In the genomic region with DNA sequence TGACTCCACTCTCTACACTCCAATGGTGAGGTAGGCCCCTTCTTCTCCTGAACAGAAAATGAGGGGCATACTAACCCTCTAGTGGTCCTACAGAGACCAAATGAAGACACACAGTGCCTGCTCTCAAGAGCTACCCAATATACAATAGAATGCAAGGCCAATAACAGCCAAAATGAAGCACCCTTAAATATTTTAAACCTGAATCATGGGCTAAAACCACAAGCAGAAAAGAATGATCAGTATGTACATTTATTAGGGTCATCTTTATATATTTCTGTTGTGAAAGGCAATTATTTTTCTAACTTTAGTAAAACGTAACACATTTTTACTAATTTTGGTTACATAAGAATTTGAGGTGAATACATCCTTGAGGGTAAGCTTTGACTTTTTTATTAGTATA, we compare ENCODE assay signal across 23 cellular contexts. TPM values are rescaled to one million over a fixed set of nuclear protein-coding genes. Genes with fewer than 3 reads are reported as not detected.
DNase-seq lines count a peak whose midpoint lies in the region; ATAC-seq and TF ChIP-seq lines count a peak whose summit lies in the region.
"Had no signal": no experiment of that assay in that cellular context is flagged by ENCODE, and none has a peak within 500 bp of the region (broad histone marks: within the 10 kb centered on the region; RNA-seq: fewer than 3 reads in every experiment).

No MANE protein-coding gene starts in this region.

- H2AFZ ChIP-seq in GM23248: 0 out of 2 replicates have a peak overlapping the region, but pooled peaks have one; percentile 6
- peak overlapping the region; percentile 47 for H2AFZ ChIP-seq in osteoblast (ENCODE audit: low read length)

- peaks cover 51% of the 10 kb centered on the region for H3F3A ChIP-seq in GM23248 (ENCODE audit: insufficient read depth)

- 0 to 4% methylated on average over 1 of the region's 1 CpG for WGBS in GM23248 (ENCODE audit: low coverage in 1 of 2, low lambda C conversion rate in 2 of 2, missing lambda C conversion rate in 2 of 2), 2 experiments

- peak overlapping the region; percentile 42 for H3K4me2 ChIP-seq in GM23248 (ENCODE audit: unreplicated experiment)
- peak overlapping the region; percentile 21 for H3K4me2 ChIP-seq in osteoblast (ENCODE audit: insufficient read depth, low read length)
- H3K4me2 ChIP-seq: BLaER1 treated with 17β-estradiol and CSF1 and Interleukin-3, amounts not matched to agents 10 nM and 100 nM had no signal

- no peaks in the 10 kb centered on the region for H3K9me3 Mint-ChIP-seq in activated CD8-positive, alpha-beta T cell treated with anti-CD3 and anti-CD28 coated beads for 36 hours
- H3K9me3 Mint-ChIP-seq: activated T-helper 2 cell treated with anti-CD3 and anti-CD28 coated beads, Interferon-gamma antibody, Interleukin-2, Interleukin-4, amounts not matched to agents 10 μg/mL and 5 μg/mL and 100 μg/mL, durations not matched to agents 14 hours and 24 hours and 36 hours; stimulated activated memory B cell treated with anti-CD40 and anti-IgM and Interleukin-4, amounts not matched to agents 10 μg/mL and 1 μg/mL and 100 μg/mL, for 72 hours had no signal

- in situ Hi-C loops in GM23248 (cut with MboI): no loop called here

- intact Hi-C loops in activated CD8-positive, alpha-beta T cell treated with anti-CD3 and anti-CD28 coated beads for 36 hours (cut with micrococcal nuclease): no loop called here
- intact Hi-C loops in left cardiac atrium (cut with DNase I): no loop called here

- no peak overlapping the region for H3K4me3 Mint-ChIP-seq in activated CD8-positive, alpha-beta T cell treated with anti-CD3 and anti-CD28 coated beads for 36 hours
- H3K4me3 Mint-ChIP-seq: stimulated activated memory B cell treated with anti-CD40 and anti-IgM and Interleukin-4, amounts not matched to agents 10 μg/mL and 1 μg/mL and 100 μg/mL, for 72 hours had no signal

- H4K20me1 ChIP-seq in GM23248 (ENCODE audit: insufficient read depth) (no peaks in the 10 kb centered on the region), osteoblast (ENCODE audit: insufficient read depth, low read length) (no peaks in the 10 kb centered on the region)
- H4K20me1 ChIP-seq: BLaER1 treated with 17β-estradiol and CSF1 and Interleukin-3, amounts not matched to agents 10 nM and 100 nM had no signal

- H3K9me3 ChIP-seq in GM23248 (ENCODE audit: low read depth) (no peaks in the 10 kb centered on the region), osteoblast (ENCODE audit: low read depth, low read length) (no peaks in the 10 kb centered on the region)
- H3K9me3 ChIP-seq: BLaER1 treated with 17β-estradiol and CSF1 and Interleukin-3, amounts not matched to agents 10 nM and 100 nM; Peyer's patch; thyroid gland had no signal

- ATAC-seq in SK-N-SH treated with all-trans-retinoic acid at 6 μM for 48 hours: peak; percentile 42
- ATAC-seq in HG02852 (IDR thresholded peaks at IDR 0.05; ENCODE audit: unreplicated experiment): no peak
- ATAC-seq in activated CD8-positive, alpha-beta T cell treated with anti-CD3 and anti-CD28 coated beads for 36 hours: no peak
- ATAC-seq in left cardiac atrium: no peak
- ATAC-seq: left lobe of liver; stimulated activated memory B cell treated with anti-CD40 and anti-IgM and Interleukin-4, amounts not matched to agents 10 μg/mL and 1 μg/mL and 100 μg/mL, for 72 hours had no signal

- CTCF ChIA-PET in activated CD8-positive, alpha-beta T cell treated with anti-CD3 and anti-CD28 coated beads for 36 hours (lab: Charles Lee): no interaction called here

- H3K4me3 ChIP-seq in GM23248: peak overlapping the region; percentile 34
- H3K4me3 ChIP-seq in osteoblast (ENCODE audit: insufficient read depth, low read length): no peak overlapping the region
- H3K4me3 ChIP-seq: BLaER1 treated with 17β-estradiol and CSF1 and Interleukin-3, amounts not matched to agents 10 nM and 100 nM; coronary artery; Peyer's patch; thyroid gland had no signal

- POLR2A ChIA-PET in activated CD8-positive, alpha-beta T cell treated with anti-CD3 and anti-CD28 coated beads for 36 hours (lab: Charles Lee): no interaction called here

- peaks cover 26% of the 10 kb centered on the region for H3K79me2 ChIP-seq in GM23248 (ENCODE audit: insufficient read depth)
- H3K79me2 ChIP-seq in osteoblast (ENCODE audit: insufficient read depth, low read length): no peaks in the 10 kb centered on the region

- DNase-seq in GM23248 (peak; percentile 58), fibroblast of peridontal ligament (ENCODE audit: extremely low read depth) (peak; percentile 50), osteoblast (ENCODE audit: insufficient read length, low spot score, missing footprints) (no peak), left cardiac atrium (no peak), Kasumi-1 (lab: John Stamatoyannopoulos, UW) (no peak)
- DNase-seq in activated CD8-positive, alpha-beta T cell treated with anti-CD3 and anti-CD28 coated beads for 36 hours: no peak
- DNase-seq: activated CD4-positive, CD25-positive, alpha-beta regulatory T cell; amygdala; hypothalamus; KBM-7; NCI-H1105; Peyer's patch; T-helper 1 cell; thyroid gland had no signal

- no peak overlapping the region for H3K9ac ChIP-seq in GM23248
- H3K9ac ChIP-seq: BLaER1 treated with 17β-estradiol and CSF1 and Interleukin-3, amounts not matched to agents 10 nM and 100 nM had no signal

- H3K27me3 Mint-ChIP-seq in activated CD8-positive, alpha-beta T cell treated with anti-CD3 and anti-CD28 coated beads for 36 hours: peaks cover 1% of the 10 kb centered on the region
- H3K27me3 Mint-ChIP-seq: progenitor cell of endocrine pancreas had no signal

- H3K4me1 Mint-ChIP-seq in activated CD8-positive, alpha-beta T cell treated with anti-CD3 and anti-CD28 coated beads for 36 hours (ENCODE audit: low read depth): no peaks in the 10 kb centered on the region

- H3K27ac Mint-ChIP-seq in activated CD8-positive, alpha-beta T cell treated with anti-CD3 and anti-CD28 coated beads for 36 hours: no peak overlapping the region
- H3K27ac Mint-ChIP-seq: activated T-helper 2 cell treated with anti-CD3 and anti-CD28 coated beads, Interferon-gamma antibody, Interleukin-2, Interleukin-4, amounts not matched to agents 10 μg/mL and 5 μg/mL and 100 μg/mL, durations not matched to agents 14 hours and 24 hours and 36 hours; progenitor cell of endocrine pancreas; stimulated activated memory B cell treated with anti-CD40 and anti-IgM and Interleukin-4, amounts not matched to agents 10 μg/mL and 1 μg/mL and 100 μg/mL, for 72 hours had no signal

- H3K36me3 ChIP-seq in GM23248 (ENCODE audit: low read depth) (no peaks in the 10 kb centered on the region), osteoblast (ENCODE audit: insufficient read depth, low read length) (no peaks in the 10 kb centered on the region)
- H3K36me3 ChIP-seq: BLaER1 treated with 17β-estradiol and CSF1 and Interleukin-3, amounts not matched to agents 10 nM and 100 nM; Peyer's patch; thyroid gland had no signal

- H3K4me1 ChIP-seq in GM23248 (ENCODE audit: insufficient read depth) (peaks cover 61% of the 10 kb centered on the region), osteoblast (ENCODE audit: insufficient read depth, low read length) (peaks cover 54% of the 10 kb centered on the region)
- H3K4me1 ChIP-seq: Peyer's patch had no signal

- no peak for TF ChIP-seq CTCF in osteoblast (IDR thresholded peaks at IDR 0.05; ENCODE audit: extremely low read depth, low read depth, low read length)
- no peak for TF ChIP-seq CTCF in activated CD8-positive, alpha-beta T cell treated with anti-CD3 and anti-CD28 coated beads for 36 hours (IDR thresholded peaks at IDR 0.05)

- H3K9me2 ChIP-seq in GM23248 (ENCODE audit: insufficient read depth): no peaks in the 10 kb centered on the region

- no peaks in the 10 kb centered on the region for H3K27me3 ChIP-seq in GM23248 (replicated peaks; ENCODE audit: insufficient read depth)
- H3K27me3 ChIP-seq in osteoblast (ENCODE audit: insufficient read depth, low read length): no peaks in the 10 kb centered on the region
- H3K27me3 ChIP-seq: BLaER1 treated with 17β-estradiol and CSF1 and Interleukin-3, amounts not matched to agents 10 nM and 100 nM; Peyer's patch; thyroid gland had no signal

- no peaks in the 10 kb centered on the region for H3K36me3 Mint-ChIP-seq in activated CD8-positive, alpha-beta T cell treated with anti-CD3 and anti-CD28 coated beads for 36 hours (ENCODE audit: low read depth)
- H3K36me3 Mint-ChIP-seq: stimulated activated memory B cell treated with anti-CD40 and anti-IgM and Interleukin-4, amounts not matched to agents 10 μg/mL and 1 μg/mL and 100 μg/mL, for 72 hours had no signal

- H3K27ac ChIP-seq in GM23248 (peak overlapping the region; percentile 30), osteoblast (ENCODE audit: low read depth, low read length) (peak overlapping the region; percentile 47)
- H3K27ac ChIP-seq: BLaER1 treated with 17β-estradiol and CSF1 and Interleukin-3, amounts not matched to agents 10 nM and 100 nM; coronary artery; epithelial cell of prostate; Peyer's patch; thyroid gland had no signal

TF ChIP-seq in SK-N-SH treated with all-trans-retinoic acid at 6 μM for 48 hours, 23 proteins besides CTCF, POLR2A, EP300 and RAD21 (continues in another document):
- TF ChIP-seq ARNTL (CRISPR knock-in tag; IDR thresholded peaks at IDR 0.05; ENCODE audit: borderline replicate concordance, low read depth) (no peak), BACH2 (CRISPR knock-in tag; IDR thresholded peaks at IDR 0.05; ENCODE audit: borderline replicate concordance) (no peak), ZNF8 (CRISPR knock-in tag; IDR thresholded peaks at IDR 0.05) (no peak)
- TF ChIP-seq, protein P1, sequence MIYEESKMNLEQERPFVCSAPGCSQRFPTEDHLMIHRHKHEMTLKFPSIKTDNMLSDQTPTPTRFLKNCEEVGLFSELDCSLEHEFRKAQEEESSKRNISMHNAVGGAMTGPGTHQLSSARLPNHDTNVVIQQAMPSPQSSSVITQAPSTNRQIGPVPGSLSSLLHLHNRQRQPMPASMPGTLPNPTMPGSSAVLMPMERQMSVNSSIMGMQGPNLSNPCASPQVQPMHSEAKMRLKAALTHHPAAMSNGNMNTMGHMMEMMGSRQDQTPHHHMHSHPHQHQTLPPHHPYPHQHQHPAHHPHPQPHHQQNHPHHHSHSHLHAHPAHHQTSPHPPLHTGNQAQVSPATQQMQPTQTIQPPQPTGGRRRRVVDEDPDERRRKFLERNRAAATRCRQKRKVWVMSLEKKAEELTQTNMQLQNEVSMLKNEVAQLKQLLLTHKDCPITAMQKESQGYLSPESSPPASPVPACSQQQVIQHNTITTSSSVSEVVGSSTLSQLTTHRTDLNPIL (CRISPR knock-in tag; IDR thresholded peaks at IDR 0.05; ENCODE audit: low read depth): no peak

RNA-seq across cellular contexts. Expression of gene COL1A2, which starts 49.9 kb away (rescaled TPM):
- total RNA-seq in GM23248 (2014; rRNA removed; shearing (Covaris generic)): 10,930 and 11,288 TPM in 2 replicates
- polyA plus RNA-seq in GM23248 (2016; fragmentation: Nextera tagmentation; extraction: Ambion mirVana): 9,779 and 9,902 TPM in 2 replicates
- total RNA-seq in osteoblast: 8,305 and 11,912 TPM in 2 replicates
- total RNA-seq in activated CD8-positive, alpha-beta T cell treated with anti-CD3 and anti-CD28 coated beads for 36 hours: under 1 TPM; 0.47 to 0.56 TPM
- total RNA-seq in left cardiac atrium: 100 to 1,000 TPM; 258 to 270 TPM

Comparison
In these comparisons a context has a peak if more than half of its experiments do, and no peak if none do; other contexts are left out.
1. DNase-seq: peak in GM23248 (single experiment) and fibroblast of peridontal ligament (single experiment); none in osteoblast (single experiment), activated CD8-positive, alpha-beta T cell treated with anti-CD3 and anti-CD28 coated beads for 36 hours (single experiment), left cardiac atrium (single experiment) and Kasumi-1 (0 of 2).
2. RNA of gene COL1A2, which starts 49.9 kb away (total RNA-seq): 8,305 to 11,912 TPM in osteoblast, 10,930 to 11,288 TPM in GM23248 and 258 to 270 TPM in left cardiac atrium; 0.47 to 0.56 TPM in activated CD8-positive, alpha-beta T cell treated with anti-CD3 and anti-CD28 coated beads for 36 hours; every median in the first group is over 100 times any median in the second.